ENCODE assay signal across 18 cellular contexts in genomic region chr21:16079830-16080229, GRCh38.
DNase-seq lines count a peak whose midpoint lies in the region; ATAC-seq and TF ChIP-seq lines count a peak whose summit lies in the region.
"Had no signal": no experiment of that assay in that cellular context is flagged by ENCODE, and none has a peak within 500 bp of the region (broad histone marks: within the 10 kb centered on the region; RNA-seq: fewer than 3 reads in every experiment).

No MANE protein-coding gene starts in this region.

- no peaks in the 10 kb centered on the region for H3K79me2 ChIP-seq in GM23338 (replicated peaks; ENCODE audit: insufficient read depth)

- H3K27ac ChIP-seq in HEK293 (ENCODE audit: extremely low read depth, low read depth, low read length): no peak overlapping the region
- H3K27ac ChIP-seq in left lung: no peak overlapping the region
- no peak overlapping the region for H3K27ac ChIP-seq in GM23338 (ENCODE audit: low read depth)
- H3K27ac ChIP-seq: BLaER1, KMS-11, left ventricle myocardium inferior had no signal

- H3K27me3 Mint-ChIP-seq in activated naive CD4-positive, alpha-beta T cell treated with anti-CD3 and anti-CD28 coated beads for 36 hours (ENCODE audit: low read depth): no peaks in the 10 kb centered on the region
- no peaks in the 10 kb centered on the region for H3K27me3 Mint-ChIP-seq in GM23338 (ENCODE audit: insufficient read depth, low read depth, poor library complexity)
- H3K27me3 Mint-ChIP-seq: activated B cell treated with CpG ODN at 0.5 μM for 24 hours had no signal

- no peaks in the 10 kb centered on the region for H3K9me2 ChIP-seq in GM23338 (ENCODE audit: insufficient read depth)

- intact Hi-C loops in activated naive CD4-positive, alpha-beta T cell treated with anti-CD3 and anti-CD28 coated beads for 36 hours (cut with micrococcal nuclease): no loop called here
- intact Hi-C loops in left lung (cut with DNase I): no loop called here

- no peaks in the 10 kb centered on the region for H3K36me3 ChIP-seq in HEK293 (ENCODE audit: control insufficient read depth in 2 of 2, insufficient read depth in 1 of 2, low read length in 2 of 2)
- H3K36me3 ChIP-seq in adipocyte (ENCODE audit: control insufficient read depth, insufficient read depth, low read length, severe bottlenecking): no peaks in the 10 kb centered on the region
- no peaks in the 10 kb centered on the region for H3K36me3 ChIP-seq in left lung
- no peaks in the 10 kb centered on the region for H3K36me3 ChIP-seq in GM23338 (ENCODE audit: insufficient read depth)
- H3K36me3 ChIP-seq: BLaER1, left ventricle myocardium inferior had no signal

- H3K4me1 Mint-ChIP-seq in activated naive CD4-positive, alpha-beta T cell treated with anti-CD3 and anti-CD28 coated beads for 36 hours (ENCODE audit: low read depth): no peaks in the 10 kb centered on the region
- H3K4me1 Mint-ChIP-seq in GM23338: no peaks in the 10 kb centered on the region
- H3K4me1 Mint-ChIP-seq: activated B cell treated with CpG ODN at 0.5 μM for 24 hours had no signal

- POLR2A ChIA-PET in HEK293 (lab: Yijun Ruan, JAX): no interaction called here

- no peaks in the 10 kb centered on the region for H3F3A ChIP-seq in GM23338 (replicated peaks; ENCODE audit: low read depth)

- no peaks in the 10 kb centered on the region for H3K36me3 Mint-ChIP-seq in activated naive CD4-positive, alpha-beta T cell treated with anti-CD3 and anti-CD28 coated beads for 36 hours (ENCODE audit: low read depth)
- H3K36me3 Mint-ChIP-seq in GM23338 (ENCODE audit: low read depth): no peaks in the 10 kb centered on the region

- no peak overlapping the region for H3K4me2 ChIP-seq in GM23338
- H3K4me2 ChIP-seq: BLaER1, KMS-11 had no signal

- H3K4me3 ChIP-seq in HEK293 (ENCODE audit: low read depth, low read length) (no peak overlapping the region), adipocyte (ENCODE audit: low read length) (no peak overlapping the region), fibroblast of the aortic adventitia (ENCODE audit: low read depth, low read length) (no peak overlapping the region), left lung (no peak overlapping the region), GM23338 (no peak overlapping the region)
- H3K4me3 ChIP-seq: BLaER1, left ventricle myocardium inferior had no signal

- H3K4me1 ChIP-seq in HEK293 (ENCODE audit: control insufficient read depth, insufficient read depth, low read length) (peaks cover 17% of the 10 kb centered on the region), adipocyte (ENCODE audit: control insufficient read depth, insufficient read depth, low read length) (peaks cover 14% of the 10 kb centered on the region), left lung (no peaks in the 10 kb centered on the region), GM23338 (ENCODE audit: insufficient read depth) (no peaks in the 10 kb centered on the region)
- H3K4me1 ChIP-seq: BLaER1, left ventricle myocardium inferior had no signal

- H3K4me3 Mint-ChIP-seq in activated naive CD4-positive, alpha-beta T cell treated with anti-CD3 and anti-CD28 coated beads for 36 hours: no peak overlapping the region
- H3K4me3 Mint-ChIP-seq in GM23338: no peak overlapping the region
- H3K4me3 Mint-ChIP-seq: activated B cell treated with CpG ODN at 0.5 μM for 24 hours, nephron had no signal

- DNase-seq in adipocyte (ENCODE audit: low read depth): peak; percentile 76
- peak; percentile 37 for DNase-seq in fibroblast of the aortic adventitia (ENCODE audit: low read depth)
- DNase-seq in putamen (ENCODE audit: low spot score): peak; percentile 11
- DNase-seq in activated naive CD4-positive, alpha-beta T cell treated with anti-CD3 and anti-CD28 coated beads for 36 hours: no peak
- DNase-seq in left lung: no peak
- DNase-seq in OCI-M2 (lab: John Stamatoyannopoulos, UW; ENCODE audit: unreplicated experiment): no peak
- no peak for DNase-seq in GM23338 (ENCODE audit: low spot score)
- DNase-seq: activated B cell treated with CpG ODN at 0.5 μM for 24 hours; activated CD8-positive, alpha-beta memory T cell treated with anti-CD3 and anti-CD28 coated beads, Interleukin-2, amount 50 U/mL, for 4 hours; glutamatergic neuron; left ventricle myocardium inferior; NCI-H2081 treated with DMSO at 0.1 percent for 48 hours; stimulated activated naive CD4-positive, alpha-beta T cell had no signal

- H3K9me3 Mint-ChIP-seq in activated naive CD4-positive, alpha-beta T cell treated with anti-CD3 and anti-CD28 coated beads for 36 hours: no peaks in the 10 kb centered on the region
- no peaks in the 10 kb centered on the region for H3K9me3 Mint-ChIP-seq in GM23338
- H3K9me3 Mint-ChIP-seq: activated B cell treated with CpG ODN at 0.5 μM for 24 hours, nephron had no signal

- TF ChIP-seq CTCF in HEK293 (tag by site-specific recombination; IDR thresholded peaks at IDR 0.05) (no peak), fibroblast of the aortic adventitia (IDR thresholded peaks at IDR 0.05; ENCODE audit: insufficient read depth, low read length) (no peak), left lung (IDR thresholded peaks at IDR 0.05) (no peak), GM23338 (conservative IDR thresholded peaks at IDR 0.05; ENCODE audit: low read depth in 2 of 2) (no peak)

- CTCF ChIA-PET in HEK293 (lab: Yijun Ruan, JAX): interaction anchor here (0.6 kb wide), 1 partner anchor 242 kb away, joined by 4 read pairs; no protein-coding TSS in a partner anchor
- CTCF ChIA-PET in activated naive CD4-positive, alpha-beta T cell treated with anti-CD3 and anti-CD28 coated beads for 36 hours (lab: Charles Lee): interaction anchor here (1.0 kb wide), 1 partner anchor 253 kb away, joined by 3 read pairs; no protein-coding TSS in a partner anchor

- H4K20me1 ChIP-seq in GM23338 (replicated peaks; ENCODE audit: insufficient read depth): no peaks in the 10 kb centered on the region
- H4K20me1 ChIP-seq: BLaER1 had no signal

- H2AFZ ChIP-seq in GM23338: no peak overlapping the region

- H3K9ac ChIP-seq in adipocyte (ENCODE audit: low read length): no peak overlapping the region
- H3K9ac ChIP-seq: BLaER1, KMS-11 had no signal

- no peaks in the 10 kb centered on the region for H3K9me3 ChIP-seq in HEK293 (ENCODE audit: control insufficient read depth, insufficient read depth, low read depth, low read length)
- H3K9me3 ChIP-seq in adipocyte (ENCODE audit: control insufficient read depth, low read length): no peaks in the 10 kb centered on the region
- no peaks in the 10 kb centered on the region for H3K9me3 ChIP-seq in left lung
- H3K9me3 ChIP-seq: BLaER1, left ventricle myocardium inferior had no signal

- H3K27me3 ChIP-seq in adipocyte (replicated peaks; ENCODE audit: control insufficient read depth, insufficient read depth, low read length): no peaks in the 10 kb centered on the region
- no peaks in the 10 kb centered on the region for H3K27me3 ChIP-seq in left lung
- no peaks in the 10 kb centered on the region for H3K27me3 ChIP-seq in GM23338 (ENCODE audit: insufficient read depth)
- H3K27me3 ChIP-seq: BLaER1 had no signal

- ATAC-seq in left lung (no peak), GM23338 (no peak)
- ATAC-seq: sciatic nerve had no signal

- no peak overlapping the region for H3K27ac Mint-ChIP-seq in activated naive CD4-positive, alpha-beta T cell treated with anti-CD3 and anti-CD28 coated beads for 36 hours
- H3K27ac Mint-ChIP-seq in GM23338: no peak overlapping the region
- H3K27ac Mint-ChIP-seq: activated B cell treated with CpG ODN at 0.5 μM for 24 hours had no signal

TF ChIP-seq in HEK293, 187 proteins besides CTCF, POLR2A, EP300 and RAD21 (continues in another document):
- TF ChIP-seq, protein P1, sequence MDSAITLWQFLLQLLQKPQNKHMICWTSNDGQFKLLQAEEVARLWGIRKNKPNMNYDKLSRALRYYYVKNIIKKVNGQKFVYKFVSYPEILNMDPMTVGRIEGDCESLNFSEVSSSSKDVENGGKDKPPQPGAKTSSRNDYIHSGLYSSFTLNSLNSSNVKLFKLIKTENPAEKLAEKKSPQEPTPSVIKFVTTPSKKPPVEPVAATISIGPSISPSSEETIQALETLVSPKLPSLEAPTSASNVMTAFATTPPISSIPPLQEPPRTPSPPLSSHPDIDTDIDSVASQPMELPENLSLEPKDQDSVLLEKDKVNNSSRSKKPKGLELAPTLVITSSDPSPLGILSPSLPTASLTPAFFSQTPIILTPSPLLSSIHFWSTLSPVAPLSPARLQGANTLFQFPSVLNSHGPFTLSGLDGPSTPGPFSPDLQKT (IDR thresholded peaks at IDR 0.05; ENCODE audit: borderline replicate concordance, low read depth, low read length): no peak
- TF ChIP-seq ZNF146 (tag by site-specific recombination; IDR thresholded peaks at IDR 0.05) (no peak), ZNF23 (tag by site-specific recombination; IDR thresholded peaks at IDR 0.05; ENCODE audit: borderline replicate concordance) (no peak), ZNF366 (tag by site-specific recombination; conservative IDR thresholded peaks at IDR 0.05) (peak; percentile 44), ZNF423 (tag by site-specific recombination; IDR thresholded peaks at IDR 0.05) (no peak), ZEB2 (tag by site-specific recombination; IDR thresholded peaks at IDR 0.05) (0 out of 2 replicates have a peak, but pooled peaks have one; percentile 39)

TF ChIP-seq in GM23338, 12 proteins besides CTCF, POLR2A, EP300 and RAD21 (continues in another document):
- TF ChIP-seq STAT1 (IDR thresholded peaks at IDR 0.05; ENCODE audit: unreplicated experiment) (no peak), JUNB (IDR thresholded peaks at IDR 0.05; ENCODE audit: unreplicated experiment) (no peak), EZH2phosphoT487 (IDR thresholded peaks at IDR 0.05; ENCODE audit: unreplicated experiment) (no peak), ZNF331 (CRISPR knock-in tag; IDR thresholded peaks at IDR 0.05; ENCODE audit: low read depth) (no peak)
- TF ChIP-seq, protein P2, sequence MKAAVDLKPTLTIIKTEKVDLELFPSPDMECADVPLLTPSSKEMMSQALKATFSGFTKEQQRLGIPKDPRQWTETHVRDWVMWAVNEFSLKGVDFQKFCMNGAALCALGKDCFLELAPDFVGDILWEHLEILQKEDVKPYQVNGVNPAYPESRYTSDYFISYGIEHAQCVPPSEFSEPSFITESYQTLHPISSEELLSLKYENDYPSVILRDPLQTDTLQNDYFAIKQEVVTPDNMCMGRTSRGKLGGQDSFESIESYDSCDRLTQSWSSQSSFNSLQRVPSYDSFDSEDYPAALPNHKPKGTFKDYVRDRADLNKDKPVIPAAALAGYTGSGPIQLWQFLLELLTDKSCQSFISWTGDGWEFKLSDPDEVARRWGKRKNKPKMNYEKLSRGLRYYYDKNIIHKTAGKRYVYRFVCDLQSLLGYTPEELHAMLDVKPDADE (IDR thresholded peaks at IDR 0.05): no peak

Comparison
In these comparisons a context has a peak if more than half of its experiments do, and no peak if none do; other contexts are left out.
1. DNase-seq: peak in adipocyte (single experiment), fibroblast of the aortic adventitia (single experiment) and putamen (single experiment); none in activated naive CD4-positive, alpha-beta T cell treated with anti-CD3 and anti-CD28 coated beads for 36 hours (single experiment), left lung (0 of 2), OCI-M2 (single experiment) and GM23338 (single experiment).